ENCODE assay signal across 29 cellular contexts in genomic region chr18:67354692-67355091, GRCh38.
"Had no signal": no experiment of that assay in that cellular context is flagged by ENCODE, and none has a peak within 500 bp of the region (broad histone marks: within the 10 kb centered on the region; RNA-seq: fewer than 3 reads in every experiment).

No MANE protein-coding gene starts in this region.

- H3K9me3 ChIP-seq: stomach, suprapubic skin, testis, thoracic aorta, thyroid gland, tibial artery, tibial nerve, transverse colon, upper lobe of left lung, upper lobe of right lung, uterus, vagina had no signal

- H3K27ac ChIP-seq: stomach, suprapubic skin, testis, thoracic aorta, thyroid gland, tibial artery, tibial nerve, transverse colon, upper lobe of left lung, upper lobe of right lung, uterus, vagina had no signal

- H3K4me1 ChIP-seq: suprapubic skin, testis, thyroid gland, upper lobe of left lung, upper lobe of right lung, uterus had no signal

- FAIRE-seq: urothelium cell line had no signal

- H3K27ac Mint-ChIP-seq: stimulated activated effector memory CD8-positive, alpha-beta T cell treated with anti-CD3 and anti-CD28 coated beads, Interleukin-12 subunit alpha, Interleukin-12 subunit beta, amount 100 ng/mL, for 72 hours; stimulated activated memory B cell treated with anti-CD40 and anti-IgM and Interleukin-4, amounts not matched to agents 10 μg/mL and 1 μg/mL and 100 μg/mL, for 72 hours; stimulated activated naive B cell treated with anti-CD40 and anti-IgM and Interleukin-4, amounts not matched to agents 10 μg/mL and 1 μg/mL and 100 μg/mL, for 72 hours; stimulated activated naive CD8-positive, alpha-beta T cell treated with anti-CD3 and anti-CD28 coated beads, Interleukin-15, Interleukin-2, amounts not matched to agents 100 ng/mL and 50 ng/mL, for 24 hours; type B pancreatic cell had no signal

- H3K4me3 Mint-ChIP-seq: stimulated activated effector memory CD8-positive, alpha-beta T cell treated with anti-CD3 and anti-CD28 coated beads, Interleukin-12 subunit alpha, Interleukin-12 subunit beta, amount 100 ng/mL, for 72 hours; stimulated activated memory B cell treated with anti-CD40 and anti-IgM and Interleukin-4, amounts not matched to agents 10 μg/mL and 1 μg/mL and 100 μg/mL, for 72 hours; stimulated activated naive B cell treated with anti-CD40 and anti-IgM and Interleukin-4, amounts not matched to agents 10 μg/mL and 1 μg/mL and 100 μg/mL, for 72 hours; stimulated activated naive CD8-positive, alpha-beta T cell treated with anti-CD3 and anti-CD28 coated beads, Interleukin-15, amount 100 ng/mL, for 72 hours; stimulated activated naive CD8-positive, alpha-beta T cell treated with anti-CD3 and anti-CD28 coated beads, Interleukin-15, Interleukin-2, amounts not matched to agents 100 ng/mL and 50 ng/mL, for 24 hours; type B pancreatic cell had no signal

- H3K36me3 Mint-ChIP-seq: stimulated activated effector memory CD8-positive, alpha-beta T cell treated with anti-CD3 and anti-CD28 coated beads, Interleukin-12 subunit alpha, Interleukin-12 subunit beta, amount 100 ng/mL, for 72 hours; type B pancreatic cell had no signal

- H3K4me1 Mint-ChIP-seq: stimulated activated memory B cell treated with anti-CD40 and anti-IgM and Interleukin-4, amounts not matched to agents 10 μg/mL and 1 μg/mL and 100 μg/mL, for 72 hours had no signal

- ATAC-seq: stimulated activated effector memory CD8-positive, alpha-beta T cell treated with anti-CD3 and anti-CD28 coated beads, Interleukin-12 subunit alpha, Interleukin-12 subunit beta, amount 100 ng/mL, for 72 hours; stimulated activated memory B cell treated with anti-CD40 and anti-IgM and Interleukin-4, amounts not matched to agents 10 μg/mL and 1 μg/mL and 100 μg/mL, for 72 hours; stimulated activated naive B cell treated with anti-CD40 and anti-IgM and Interleukin-4, amounts not matched to agents 10 μg/mL and 1 μg/mL and 100 μg/mL, for 72 hours; stimulated activated naive CD8-positive, alpha-beta T cell treated with anti-CD3 and anti-CD28 coated beads, Interleukin-15, amount 100 ng/mL, for 72 hours; stimulated activated naive CD8-positive, alpha-beta T cell treated with anti-CD3 and anti-CD28 coated beads, Interleukin-15, Interleukin-2, amounts not matched to agents 100 U/mL and 50 U/mL, for 24 hours; upper lobe of right lung had no signal

- H3K27me3 ChIP-seq: stomach, suprapubic skin, testis, thyroid gland, tibial artery, tibial nerve, transverse colon, upper lobe of left lung, upper lobe of right lung, uterus, vagina had no signal

- H3K36me3 ChIP-seq: stomach, suprapubic skin, thoracic aorta, thyroid gland, tibial artery, tibial nerve, transverse colon, upper lobe of left lung, upper lobe of right lung, uterus, vagina had no signal

- H3K27me3 Mint-ChIP-seq: stimulated activated memory B cell treated with anti-CD40 and anti-IgM and Interleukin-4, amounts not matched to agents 10 μg/mL and 1 μg/mL and 100 μg/mL, for 72 hours; stimulated activated naive CD8-positive, alpha-beta T cell treated with anti-CD3 and anti-CD28 coated beads, Interleukin-15, amount 100 ng/mL, for 72 hours; stimulated activated naive CD8-positive, alpha-beta T cell treated with anti-CD3 and anti-CD28 coated beads, Interleukin-15, Interleukin-2, amounts not matched to agents 100 ng/mL and 50 ng/mL, for 24 hours had no signal

- DNase-seq: stimulated activated CD4-positive, alpha-beta T cell treated with anti-CD3 and anti-CD28 coated beads, Interleukin-2, amount 100 ng/mL, for 48 hours; stimulated activated CD4-positive, alpha-beta T cell treated with anti-CD3 and anti-CD28 coated beads, Interleukin-4, amount 100 ng/mL, for 1 hour; stimulated activated CD4-positive, alpha-beta T cell treated with anti-CD3 and anti-CD28 coated beads, Interleukin-4, amount 100 ng/mL, for 24 hours; stimulated activated CD4-positive, alpha-beta T cell treated with anti-CD3 and anti-CD28 coated beads, Interleukin-4, amount 100 ng/mL, for 4 hours; stimulated activated CD8-positive, alpha-beta memory T cell treated with anti-CD3 and anti-CD28 coated beads, Interleukin-4, amount 100 ng/mL, for 48 hours; stimulated activated naive B cell treated with anti-CD40 and anti-IgM and Interleukin-4, amounts not matched to agents 10 μg/mL and 1 μg/mL and 100 μg/mL, for 72 hours; stimulated activated naive CD4-positive, alpha-beta T cell; stimulated activated naive CD4-positive, alpha-beta T cell treated with Interleukin-2 at 50 U/mL for 16 hours; stimulated activated naive CD8-positive, alpha-beta T cell treated with anti-CD3 and anti-CD28 coated beads, Interleukin-15, amount 100 ng/mL, for 72 hours; stimulated activated naive CD8-positive, alpha-beta T cell treated with anti-CD3 and anti-CD28 coated beads, Interleukin-15, Interleukin-2, amounts not matched to agents 100 U/mL and 50 U/mL, for 24 hours; stomach; substantia nigra; testis; thyroid gland; tibial artery; transverse colon; trophoblast cell; upper lobe of left lung; upper lobe of right lung; uterus had no signal

- H3K4me3 ChIP-seq: stomach, suprapubic skin, testis, thoracic aorta, thyroid gland, tibial artery, tibial nerve, transverse colon, upper lobe of left lung, upper lobe of right lung, uterus, vagina had no signal
